In the genomic region with DNA sequence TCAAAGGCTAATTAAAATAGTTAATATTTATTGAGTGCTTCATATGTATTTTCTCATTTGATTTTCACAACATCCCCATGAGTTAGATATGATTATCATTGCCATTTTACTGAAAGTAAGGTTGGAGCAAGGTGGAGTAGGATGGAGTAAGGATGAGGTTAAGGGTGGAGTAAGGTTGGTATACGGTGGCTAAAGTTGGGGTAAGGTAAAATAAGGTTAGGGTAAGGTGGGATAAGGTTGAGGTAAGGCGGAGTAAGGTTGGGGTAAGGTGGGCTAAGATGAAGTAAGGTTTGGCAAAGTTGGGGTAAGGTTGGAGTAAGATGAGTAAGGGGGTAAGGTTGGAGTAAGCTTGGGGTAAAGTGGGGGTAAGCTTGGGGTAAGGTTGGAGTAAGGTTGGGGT, we compare ENCODE assay signal across 26 cellular contexts. TPM values are rescaled to one million over a fixed set of nuclear protein-coding genes. Genes with fewer than 3 reads are reported as not detected.
"Had no signal": no experiment of that assay in that cellular context is flagged by ENCODE, and none has a peak within 500 bp of the region (broad histone marks: within the 10 kb centered on the region; RNA-seq: fewer than 3 reads in every experiment).

No MANE protein-coding gene starts in this region.

- H3K36me3 ChIP-seq: esophagus squamous epithelium, gastrocnemius medialis, heart right ventricle, left lung, lower lobe of right lung had no signal

- H3K27me3 ChIP-seq: gastrocnemius medialis, heart right ventricle, left lung had no signal

- H3K4me3 ChIP-seq: coronary artery, dorsolateral prefrontal cortex, esophagus squamous epithelium, gastrocnemius medialis, heart right ventricle, left lung, lower lobe of right lung, mucosa of descending colon had no signal

- H3K27ac ChIP-seq: coronary artery, dorsolateral prefrontal cortex, lower lobe of right lung had no signal

- H3K9me3 Mint-ChIP-seq: mesothelial cell of epicardium had no signal

- H3K36me3 Mint-ChIP-seq: mesothelial cell of epicardium had no signal

- H3K27ac Mint-ChIP-seq: mesothelial cell of epicardium had no signal

- DNase-seq: dermis blood vessel endothelial cell; dorsolateral prefrontal cortex; effector CD4-positive, alpha-beta T cell; effector memory CD4-positive, alpha-beta T cell; erythroblast; esophagus squamous epithelium; foreskin fibroblast; foreskin melanocyte; gastrocnemius medialis; glutamatergic neuron; head of caudate nucleus; heart right ventricle; hippocampal formation; left cardiac atrium; left lung; left ventricle myocardium superior; lower lobe of right lung; mesenchymal stem cell; mucosa of descending colon had no signal

- H3K4me1 Mint-ChIP-seq: mesothelial cell of epicardium had no signal

- FAIRE-seq: colon, endometrium, islet of Langerhans, keratinocyte had no signal

- H3K4me3 Mint-ChIP-seq: mesothelial cell of epicardium had no signal

- H3K9me3 ChIP-seq: esophagus squamous epithelium, gastrocnemius medialis, heart right ventricle, left lung, lower lobe of right lung, mucosa of descending colon had no signal

- ATAC-seq: esophagus mucosa, gastrocnemius medialis, heart right ventricle, left cardiac atrium, left lung, left ventricle myocardium superior, lower lobe of right lung, mucosa of descending colon had no signal

RNA-seq across cellular contexts. Expression of a gene that starts 45.8 kb away (rescaled TPM):
- total RNA-seq: mesothelial cell of epicardium had no signal
- polyA plus RNA-seq: keratinocyte had no signal
